ENCODE assay signal across 15 cellular contexts in the genomic region with DNA sequence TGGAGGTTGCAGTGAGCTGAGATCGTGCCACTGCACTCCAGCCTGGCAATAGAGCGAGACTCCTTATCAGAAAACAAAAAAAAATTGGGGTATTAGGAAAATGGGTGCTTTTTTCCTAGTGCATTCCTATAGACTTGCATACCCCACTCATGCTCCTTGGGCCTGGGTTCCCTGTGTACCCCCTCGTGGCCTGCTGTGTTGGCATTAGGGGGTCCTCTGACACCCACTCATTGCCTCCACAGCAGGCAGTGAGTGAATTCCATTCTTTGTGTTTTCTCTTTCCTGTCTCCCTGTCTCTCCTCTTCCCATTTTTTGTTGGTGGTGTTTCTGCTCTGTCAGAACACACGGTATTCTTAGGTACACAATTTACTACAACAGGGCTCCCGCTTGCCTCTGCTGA. TPM values are rescaled to one million over a fixed set of nuclear protein-coding genes. Genes with fewer than 3 reads are reported as not detected.
DNase-seq lines count a peak whose midpoint lies in the region; ATAC-seq and TF ChIP-seq lines count a peak whose summit lies in the region.
"Had no signal": no experiment of that assay in that cellular context is flagged by ENCODE, and none has a peak within 500 bp of the region (broad histone marks: within the 10 kb centered on the region; RNA-seq: fewer than 3 reads in every experiment).

No MANE protein-coding gene starts in this region.

- H2BK120ac ChIP-seq in IMR-90 (ENCODE audit: low read depth, low read length) = no peak overlapping the region

- H3K36me3 ChIP-seq in CD4-positive, alpha-beta memory T cell (ENCODE audit: insufficient read depth, low read length) = peaks cover 2% of the 10 kb centered on the region
- H3K36me3 ChIP-seq in IMR-90 (ENCODE audit: control insufficient read depth, insufficient read depth, low read length) (peaks cover 22% of the 10 kb centered on the region), muscle layer of duodenum (ENCODE audit: control insufficient read depth in 1 of 2, insufficient read depth in 2 of 2, low read length in 2 of 2) (peaks cover 0 to 14% of the 10 kb centered on the region in 2 donors)

- H3K14ac ChIP-seq in IMR-90 (replicated peaks; ENCODE audit: low read depth, low read length) = 0 out of 2 replicates have a peak overlapping the region, but pooled peaks have one; percentile 27

- POLR2A ChIA-PET in CD4-positive, alpha-beta memory T cell (lab: Charles Lee; ENCODE audit: partially characterized antibody) = no interaction called here
- POLR2A ChIA-PET in IMR-90 (lab: Charles Lee; ENCODE audit: unreplicated experiment) = interaction anchor here (0.5 kb wide), 1 partner anchor 1736 kb away, joined by 7 read pairs; no protein-coding TSS in a partner anchor

- TF ChIP-seq RAD21 in IMR-90 (IDR thresholded peaks at IDR 0.05; ENCODE audit: low read length) = no peak

- intact Hi-C loops in CD4-positive, alpha-beta memory T cell (cut with micrococcal nuclease) = loop anchor here (5.0 kb wide), 1 partner anchor 34 kb away; no protein-coding TSS in a partner anchor
- intact Hi-C loops in IMR-90 (cut with micrococcal nuclease) = no loop called here

- no peak overlapping the region for H2AFZ ChIP-seq in IMR-90 (replicated peaks; ENCODE audit: low read length, poor library complexity)

- TF ChIP-seq CTCF in IMR-90 (conservative IDR thresholded peaks at IDR 0.05; ENCODE audit: low read depth, low read length) = no peak

- peaks cover 16 to 25% (median 21%) of the 10 kb centered on the region in 4 donors for H3K4me1 Mint-ChIP-seq in CD4-positive, alpha-beta memory T cell
- peaks cover 28% of the 10 kb centered on the region for H3K4me1 Mint-ChIP-seq in central memory CD8-positive, alpha-beta T cell

- H3K27me3 ChIP-seq in CD4-positive, alpha-beta memory T cell (ENCODE audit: insufficient read depth, low read length) = no peaks in the 10 kb centered on the region
- no peaks in the 10 kb centered on the region for H3K27me3 ChIP-seq in IMR-90 (ENCODE audit: control insufficient read depth, insufficient read depth, low read length)
- H3K27me3 ChIP-seq in muscle layer of duodenum (ENCODE audit: low read depth, low read length) = no peaks in the 10 kb centered on the region
- H3K27me3 ChIP-seq: tibial artery had no signal

- no peak overlapping the region for H3K4ac ChIP-seq in IMR-90 (ENCODE audit: low read depth, low read length)

- BruUV-seq in IMR-90 (replicated peaks; lab: Mats Ljungman, UMichigan) = no TSS peak

- H3K9me3 ChIP-seq in CD4-positive, alpha-beta memory T cell (ENCODE audit: control insufficient read depth in 1 of 2, low read length in 2 of 2) = no peaks in the 10 kb centered on the region
- no peaks in the 10 kb centered on the region for H3K9me3 ChIP-seq in IMR-90 (ENCODE audit: control insufficient read depth, insufficient read depth, low read length)
- H3K9me3 ChIP-seq in muscle layer of duodenum (ENCODE audit: control insufficient read depth in 1 of 2, low read length in 2 of 2) = no peaks in the 10 kb centered on the region
- H3K9me3 ChIP-seq: tibial artery had no signal

- dilution Hi-C loops in IMR-90 (cut with HindIII; ENCODE audit: low sequenced_read_pairs, unreplicated experiment) = no loop called here

- no peak overlapping the region for H3K4me3 ChIP-seq in CD4-positive, alpha-beta memory T cell (ENCODE audit: low read length in 2 of 2)
- no peak overlapping the region for H3K4me3 ChIP-seq in IMR-90 (ENCODE audit: insufficient read depth, low read depth, low read length)
- H3K4me3 ChIP-seq in muscle layer of duodenum (ENCODE audit: low read depth in 1 of 2, low read length in 2 of 2) = no peak overlapping the region
- H3K4me3 ChIP-seq: tibial artery had no signal

- H3K4me1 ChIP-seq in CD4-positive, alpha-beta memory T cell (ENCODE audit: insufficient read depth, low read length) = peaks cover 18% of the 10 kb centered on the region
- H3K4me1 ChIP-seq in IMR-90 (ENCODE audit: control insufficient read depth, insufficient read depth, low read length) = peaks cover 3% of the 10 kb centered on the region; the same call in 1 of the 2 replicates
- H3K4me1 ChIP-seq in muscle layer of duodenum (ENCODE audit: control insufficient read depth in 1 of 2, insufficient read depth in 2 of 2, low read length in 2 of 2) = peaks cover 3 to 5% of the 10 kb centered on the region in 2 donors

- H3K9me1 ChIP-seq in IMR-90 (ENCODE audit: insufficient read depth, low read length) = peaks cover 14% of the 10 kb centered on the region

- 80% methylated on average over 1 of the region's 5 CpGs; no CpG with 5 or more reads in 1 of the 2 experiments for WGBS in IMR-90 (ENCODE audit: extremely low coverage in 2 of 2, insufficient read length in 1 of 2), 2 experiments

- no peak for TF ChIP-seq POLR2A in IMR-90 (IDR thresholded peaks at IDR 0.05; ENCODE audit: low read depth, low read length)

- CTCF ChIA-PET in CD4-positive, alpha-beta memory T cell (lab: Charles Lee; ENCODE audit: partially characterized antibody) = interaction anchor here (0.7 to 1.0 kb wide), 2 partner anchors 9 to 10 kb away, joined by 3 to 4 read pairs; no protein-coding TSS in a partner anchor
- CTCF ChIA-PET in IMR-90 (lab: Yijun Ruan, JAX) = interaction anchor here (0.5 kb wide), 1 partner anchor 12 kb away, joined by 10 read pairs; no protein-coding TSS in a partner anchor

- no peak overlapping the region for H2BK5ac ChIP-seq in IMR-90 (ENCODE audit: low read depth, low read length, poor library complexity, severe bottlenecking)

- H4K20me1 ChIP-seq in IMR-90 (ENCODE audit: insufficient read depth, low read length) = peaks cover 9% of the 10 kb centered on the region

- no peak overlapping the region for H2AK9ac ChIP-seq in IMR-90 (replicated peaks; ENCODE audit: low read depth, low read length, poor library complexity)

- peaks cover 11 to 32% of the 10 kb centered on the region in 2 donors for H3K36me3 Mint-ChIP-seq in CD4-positive, alpha-beta memory T cell
- peaks cover 35% of the 10 kb centered on the region for H3K36me3 Mint-ChIP-seq in central memory CD8-positive, alpha-beta T cell (ENCODE audit: insufficient read depth)

- peak overlapping the region in 3 of 8 donors; percentile 15 to 57 (median 44) for H3K4me3 Mint-ChIP-seq in CD4-positive, alpha-beta memory T cell
- no peak overlapping the region for H3K4me3 Mint-ChIP-seq in central memory CD8-positive, alpha-beta T cell

- peaks cover 20 to 42% of the 10 kb centered on the region in 2 experiments for H3K79me1 ChIP-seq in IMR-90 (ENCODE audit: low read depth in 1 of 2, low read length in 2 of 2)

- no peaks in the 10 kb centered on the region for H3K27me3 Mint-ChIP-seq in CD4-positive, alpha-beta memory T cell
- H3K27me3 Mint-ChIP-seq in central memory CD8-positive, alpha-beta T cell = no peaks in the 10 kb centered on the region

- H2AK5ac ChIP-seq in IMR-90 (ENCODE audit: low read depth, low read length) = no peak overlapping the region

- H2BK15ac ChIP-seq in IMR-90 (ENCODE audit: low read depth, low read length) = no peak overlapping the region

- H3K9me3 Mint-ChIP-seq in CD4-positive, alpha-beta memory T cell = no peaks in the 10 kb centered on the region
- H3K9me3 Mint-ChIP-seq in central memory CD8-positive, alpha-beta T cell = no peaks in the 10 kb centered on the region

- no peak overlapping the region for H3K9ac ChIP-seq in IMR-90 (ENCODE audit: low read depth, low read length)

- H3K27ac ChIP-seq in CD4-positive, alpha-beta memory T cell (ENCODE audit: low read depth, low read length) = no peak overlapping the region
- no peak overlapping the region for H3K27ac ChIP-seq in IMR-90 (ENCODE audit: insufficient read depth, low read length)
- H3K27ac ChIP-seq in muscle layer of duodenum (ENCODE audit: low read length) = peak overlapping the region; percentile 21

- H3K18ac ChIP-seq in IMR-90 (ENCODE audit: low read depth, low read length) = no peak overlapping the region

- in situ Hi-C loops in IMR-90 (cut with MboI; ENCODE audit: low sequenced_read_pairs) = no loop called here

- no peak for DNase-seq in CD4-positive, alpha-beta memory T cell
- DNase-seq in IMR-90 = no peak
- DNase-seq in central memory CD8-positive, alpha-beta T cell (ENCODE audit: low spot score in 2 of 2) = no peak
- DNase-seq in NCI-H146 (lab: John Stamatoyannopoulos, UW) = no peak
- no peak for DNase-seq in iPS-NIHi7 (ENCODE audit: extremely low spot score)
- DNase-seq in DMS79 treated with DMSO at 0.1 percent for 48 hours (lab: John Stamatoyannopoulos, UW) = no peak
- DNase-seq: GDM1, H7, NCI-H1105 treated with DMSO at 0.1 percent for 48 hours, NCI-H510A, T1000 had no signal

- no peak for ATAC-seq in IMR-90 (ENCODE audit: low read depth)
- ATAC-seq in central memory CD8-positive, alpha-beta T cell (replicated peaks; ENCODE audit: extremely low read depth, poor library complexity, severe bottlenecking) = no peak
- no peak for ATAC-seq in HG02763 (IDR thresholded peaks at IDR 0.05; ENCODE audit: unreplicated experiment)
- ATAC-seq: Panc1 had no signal

- H4K91ac ChIP-seq in IMR-90 (ENCODE audit: insufficient read depth, low read depth, low read length) = no peak overlapping the region

- H3K23ac ChIP-seq in IMR-90 (ENCODE audit: low read depth, low read length) = no peak overlapping the region

- no peak overlapping the region for H4K5ac ChIP-seq in IMR-90 (ENCODE audit: low read depth, low read length)

- no peak overlapping the region for H3K4me2 ChIP-seq in IMR-90 (ENCODE audit: low read depth, low read length)

- H4K8ac ChIP-seq in IMR-90 (ENCODE audit: low read depth in 2 of 2, low read length in 2 of 2) = no peak overlapping the region

- no peak overlapping the region for H2BK20ac ChIP-seq in IMR-90 (ENCODE audit: low read depth, low read length)

- H3K27ac Mint-ChIP-seq in CD4-positive, alpha-beta memory T cell = peak overlapping the region; percentile 68 to 94 (median 88)
- peak overlapping the region; percentile 87 for H3K27ac Mint-ChIP-seq in central memory CD8-positive, alpha-beta T cell (ENCODE audit: low read depth)

- H3K56ac ChIP-seq in IMR-90 (ENCODE audit: extremely low read depth, insufficient read depth, low read length) = no peak overlapping the region

TF ChIP-seq in IMR-90, 13 proteins besides CTCF, POLR2A, EP300 and RAD21 (continues in another document):
- TF ChIP-seq MXI1 (IDR thresholded peaks at IDR 0.05; ENCODE audit: borderline replicate concordance, low read depth, low read length) (no peak), SMC3 (IDR thresholded peaks at IDR 0.05; ENCODE audit: low read depth, low read length) (no peak), NFE2L2 (IDR thresholded peaks at IDR 0.05; ENCODE audit: low read depth, low read length) (no peak)

RNA-seq across cellular contexts. Expression of a gene that starts 42.8 kb away (rescaled TPM):
- 10 to 100 TPM; 50.0 to 50.5 TPM for total RNA-seq in CD4-positive, alpha-beta memory T cell
- polyA plus RNA-seq in CD4-positive, alpha-beta memory T cell = 10 to 100 TPM; 45.8 to 48.5 TPM
- total RNA-seq in IMR-90 (2012; rRNA removed) = 33.3 and 36.9 TPM in 2 replicates
- polyA plus RNA-seq in IMR-90 (2012; rRNA removed) = 38.5 and 46.1 TPM in 2 replicates
- 48.6 and 56.4 TPM in 2 replicates for polyA plus RNA-seq in IMR-90 (2012; cell fraction: cytosol; rRNA removed)
- polyA plus RNA-seq in IMR-90 (2012; cell fraction: nucleus; rRNA removed; ENCODE audit: low replicate concordance) = 120 and 143 TPM in 2 replicates
